Comparison of ENCODE assay signal across 23 cellular contexts in the genomic region with DNA sequence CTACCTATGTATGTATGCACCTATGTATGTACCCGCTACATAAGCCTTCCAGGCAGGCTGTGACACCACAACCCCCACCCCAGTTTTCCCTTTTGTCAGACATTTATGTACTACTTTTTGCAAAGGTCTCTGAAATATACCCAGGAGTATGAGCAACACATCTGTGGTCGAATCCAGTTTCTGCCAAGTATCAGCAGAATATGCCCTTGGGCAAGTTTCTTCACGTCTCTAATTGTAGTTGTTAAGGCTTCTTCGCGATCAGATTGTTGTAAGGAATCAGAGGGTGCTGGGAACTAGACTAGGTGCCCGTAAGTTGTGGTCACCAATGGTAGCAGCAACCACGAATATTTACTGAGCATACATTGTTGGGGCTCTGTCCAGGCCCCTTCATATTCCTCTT. TPM values are rescaled to one million over a fixed set of nuclear protein-coding genes. Genes with fewer than 3 reads are reported as not detected.
A peak's percentile ranks its signal among the peaks of the same experiment; 100 is the strongest.
DNase-seq lines count a peak whose midpoint lies in the region; ATAC-seq and TF ChIP-seq lines count a peak whose summit lies in the region.
"Had no signal": no experiment of that assay in that cellular context is flagged by ENCODE, and none has a peak within 500 bp of the region (broad histone marks: within the 10 kb centered on the region; RNA-seq: fewer than 3 reads in every experiment).

No MANE protein-coding gene starts in this region.

- no peak overlapping the region for H3K4me3 Mint-ChIP-seq in MCF 10A (ENCODE audit: unreplicated experiment)
- H3K4me3 Mint-ChIP-seq: CD4-positive, alpha-beta T cell; H9 had no signal

- no peaks in the 10 kb centered on the region for H3K9me3 ChIP-seq in breast epithelium
- no peaks in the 10 kb centered on the region for H3K9me3 ChIP-seq in RWPE2 (ENCODE audit: severe bottlenecking)
- H3K9me3 ChIP-seq in smooth muscle cell (replicated peaks; ENCODE audit: low read depth) = no peaks in the 10 kb centered on the region
- no peaks in the 10 kb centered on the region for H3K9me3 ChIP-seq in esophagus muscularis mucosa
- no peaks in the 10 kb centered on the region for H3K9me3 ChIP-seq in suprapubic skin

- intact Hi-C loops in MCF 10A (cut with micrococcal nuclease) (no loop called here), breast epithelium (cut with DNase I; ENCODE audit: low total_unique reads) (no loop called here), esophagus muscularis mucosa (cut with DNase I) (no loop called here)

- no peak for TF ChIP-seq POLR2A in breast epithelium (IDR thresholded peaks at IDR 0.05)
- TF ChIP-seq POLR2A in esophagus muscularis mucosa (IDR thresholded peaks at IDR 0.05; ENCODE audit: low read depth) = no peak
- no peak for TF ChIP-seq POLR2A in suprapubic skin (IDR thresholded peaks at IDR 0.05)

- H3K36me3 ChIP-seq in breast epithelium = no peaks in the 10 kb centered on the region
- H3K36me3 ChIP-seq in RWPE2 (ENCODE audit: low read depth) = no peaks in the 10 kb centered on the region
- H3K36me3 ChIP-seq in smooth muscle cell (ENCODE audit: low read depth) = no peaks in the 10 kb centered on the region
- H3K36me3 ChIP-seq in esophagus muscularis mucosa = peaks cover 0 to 6% (median 1%) of the 10 kb centered on the region in 4 donors
- H3K36me3 ChIP-seq in suprapubic skin = no peaks in the 10 kb centered on the region

- peak overlapping the region; percentile 67 for H3K27ac Mint-ChIP-seq in MCF 10A (ENCODE audit: low read depth, unreplicated experiment)
- H3K27ac Mint-ChIP-seq: CD4-positive, alpha-beta T cell; H9 had no signal

- TF ChIP-seq CTCF in MCF 10A (IDR thresholded peaks at IDR 0.05; ENCODE audit: unreplicated experiment) = no peak
- no peak for TF ChIP-seq CTCF in breast epithelium (IDR thresholded peaks at IDR 0.05)
- no peak for TF ChIP-seq CTCF in RWPE2 (IDR thresholded peaks at IDR 0.05; ENCODE audit: poor library complexity, severe bottlenecking)
- TF ChIP-seq CTCF in epithelial cell of esophagus (IDR thresholded peaks at IDR 0.05; ENCODE audit: insufficient read depth, low read depth, low read length, missing control alignments) = no peak
- no peak for TF ChIP-seq CTCF in smooth muscle cell (IDR thresholded peaks at IDR 0.05; ENCODE audit: borderline replicate concordance, insufficient read depth, poor library complexity, severe bottlenecking)
- TF ChIP-seq CTCF in esophagus muscularis mucosa (IDR thresholded peaks at IDR 0.05) = no peak
- no peak for TF ChIP-seq CTCF in suprapubic skin (IDR thresholded peaks at IDR 0.05)

- BruUV-seq in MCF 10A (replicated peaks; lab: Mats Ljungman, UMichigan) = no TSS peak

- POLR2A ChIA-PET in MCF 10A (lab: Yijun Ruan, JAX) = no interaction called here

- 75% methylated on average over 7 of the region's 7 CpGs for WGBS in smooth muscle cell (ENCODE audit: low lambda C conversion rate)
- WGBS in esophagus muscularis mucosa = 94% methylated on average over 7 of the region's 7 CpGs
- 63% methylated on average over 7 of the region's 7 CpGs for WGBS in suprapubic skin

- H3K27me3 ChIP-seq in breast epithelium = no peaks in the 10 kb centered on the region
- peaks cover 1% of the 10 kb centered on the region for H3K27me3 ChIP-seq in RWPE2 (ENCODE audit: insufficient read depth, poor library complexity, severe bottlenecking)
- no peaks in the 10 kb centered on the region for H3K27me3 ChIP-seq in smooth muscle cell (ENCODE audit: low read depth)
- no peaks in the 10 kb centered on the region for H3K27me3 ChIP-seq in esophagus muscularis mucosa
- H3K27me3 ChIP-seq in suprapubic skin = no peaks in the 10 kb centered on the region

- H4K20me1 ChIP-seq in smooth muscle cell (ENCODE audit: low read depth) = no peaks in the 10 kb centered on the region

- H3F3A ChIP-seq in smooth muscle cell (ENCODE audit: low read depth) = no peaks in the 10 kb centered on the region

- peak; percentile 84 for DNase-seq in MCF 10A (ENCODE audit: unreplicated experiment)
- no peak for DNase-seq in breast epithelium (ENCODE audit: low spot score in 2 of 2)
- DNase-seq in RWPE2 (ENCODE audit: low spot score) = no peak
- DNase-seq in epithelial cell of esophagus (ENCODE audit: low read depth) = peak; percentile 87
- DNase-seq in smooth muscle cell (lab: John Stamatoyannopoulos, UW; ENCODE audit: unreplicated experiment) = no peak
- no peak for DNase-seq in esophagus muscularis mucosa (ENCODE audit: extremely low spot score)
- no peak for DNase-seq in suprapubic skin (ENCODE audit: low spot score in 2 of 2)
- DNase-seq in UCSD-AML1 (lab: John Stamatoyannopoulos, UW; ENCODE audit: unreplicated experiment) = no peak
- DNase-seq: CD4-positive, alpha-beta T cell; H9; KG1; NCI-H1048; NCI-H1417; NCI-H1694; NCI-H2029 treated with DMSO at 0.1 percent for 48 hours; NCI-H2171; NCI-H345; NCI-H510A treated with DMSO at 0.1 percent for 48 hours; NCI-H748 treated with DMSO at 0.1 percent for 48 hours; PC-3; SHP77 had no signal

- H3K4me3 ChIP-seq in breast epithelium (no peak overlapping the region), RWPE2 (ENCODE audit: severe bottlenecking) (no peak overlapping the region), epithelial cell of esophagus (ENCODE audit: low read length) (no peak overlapping the region), smooth muscle cell (no peak overlapping the region), esophagus muscularis mucosa (no peak overlapping the region), suprapubic skin (no peak overlapping the region)

- H3K4me1 Mint-ChIP-seq in MCF 10A (ENCODE audit: insufficient read depth, unreplicated experiment) = peaks cover 9% of the 10 kb centered on the region
- H3K4me1 Mint-ChIP-seq: H9 had no signal

- H3K4me2 ChIP-seq in smooth muscle cell = no peak overlapping the region

- H3K79me2 ChIP-seq in smooth muscle cell (ENCODE audit: low read depth) = no peaks in the 10 kb centered on the region

- no peak for TF ChIP-seq EP300 in esophagus muscularis mucosa (IDR thresholded peaks at IDR 0.05)
- no peak for TF ChIP-seq EP300 in suprapubic skin (IDR thresholded peaks at IDR 0.05)

- CTCF ChIA-PET in MCF 10A (lab: Yijun Ruan, JAX) = no interaction called here

- no peaks in the 10 kb centered on the region for H3K9me3 Mint-ChIP-seq in MCF 10A (ENCODE audit: unreplicated experiment)

- peaks cover 6% of the 10 kb centered on the region for H3K36me3 Mint-ChIP-seq in MCF 10A (ENCODE audit: insufficient read depth, unreplicated experiment)

- H3K27ac ChIP-seq in breast epithelium (no peak overlapping the region), RWPE2 (ENCODE audit: poor library complexity, severe bottlenecking) (no peak overlapping the region), smooth muscle cell (ENCODE audit: low read depth) (peak overlapping the region; percentile 44), esophagus muscularis mucosa (replicated peaks in 1 of 4) (no peak overlapping the region), suprapubic skin (no peak overlapping the region)

- ATAC-seq in RWPE2 (ENCODE audit: low read depth) = peak; percentile 49; the same call in 1 of the 3 replicates
- ATAC-seq: PC-3 had no signal

- no peaks in the 10 kb centered on the region for H3K27me3 Mint-ChIP-seq in MCF 10A (ENCODE audit: insufficient read depth, unreplicated experiment)
- H3K27me3 Mint-ChIP-seq: CD4-positive, alpha-beta T cell had no signal

- no peak overlapping the region for H3K9ac ChIP-seq in smooth muscle cell (ENCODE audit: low read depth)

- H3K4me1 ChIP-seq in breast epithelium (no peaks in the 10 kb centered on the region), RWPE2 (ENCODE audit: insufficient read depth, poor library complexity, severe bottlenecking) (no peaks in the 10 kb centered on the region), smooth muscle cell (ENCODE audit: low read depth) (no peaks in the 10 kb centered on the region), esophagus muscularis mucosa (no peaks in the 10 kb centered on the region), suprapubic skin (no peaks in the 10 kb centered on the region)

- no peak overlapping the region for H2AFZ ChIP-seq in smooth muscle cell (ENCODE audit: low read depth)

RNA-seq across cellular contexts. Expression of a gene that starts 16.4 kb away (rescaled TPM):
- total RNA-seq in MCF 10A (2022) = 5.1 and 6.7 TPM in 2 replicates
- 10 to 100 TPM in 2 of 3 donors, 1 to 10 TPM in 1; 4.9 to 12.3 (median 11.1) TPM for total RNA-seq in breast epithelium
- total RNA-seq in smooth muscle cell = 2.8 and 3.3 TPM in 2 replicates
- 4.6 and 5.6 TPM in 2 replicates for polyA plus RNA-seq in smooth muscle cell
- total RNA-seq in esophagus muscularis mucosa = 10 to 100 TPM in 2 of 4 donors, 1 to 10 TPM in 2; 6.8 to 16.2 (median 11.0) TPM
- total RNA-seq in suprapubic skin = 10 to 100 TPM in 3 of 4 donors, 1 to 10 TPM in 1; 7.6 to 16.1 (median 12.8) TPM
- total RNA-seq: PC-3 had no signal

RNA-seq across cellular contexts. Expression of a gene that starts 49.7 kb away (rescaled TPM):
- 0.88 and 1.1 TPM in 2 replicates for total RNA-seq in MCF 10A (2022)
- total RNA-seq in breast epithelium = under 1 TPM in 2 of 3 donors, not detected in 1; 0.33 to 0.88 TPM
- 4.8 and 5.4 TPM in 2 replicates for total RNA-seq in smooth muscle cell
- 2.5 and 4.0 TPM in 2 replicates for polyA plus RNA-seq in smooth muscle cell
- 1 to 10 TPM; 1.7 to 6.3 (median 2.9) TPM for total RNA-seq in esophagus muscularis mucosa
- under 1 TPM in 1 of 4 donors, not detected in 3; 0.15 TPM for total RNA-seq in suprapubic skin
- total RNA-seq: A172; CD4-positive, alpha-beta T cell; SK-MEL-5 had no signal

Comparison
In these comparisons a context has a peak if more than half of its experiments do, and no peak if none do; other contexts are left out.
1. DNase-seq: peak in MCF 10A (single experiment) and epithelial cell of esophagus (single experiment); none in breast epithelium (0 of 2), RWPE2 (single experiment), smooth muscle cell (single experiment), esophagus muscularis mucosa (single experiment), suprapubic skin (0 of 2) and UCSD-AML1 (single experiment).